8 cellular contexts compared by ENCODE assay signal in genomic region chr3:85342915-85343314, GRCh38.
DNase-seq lines count a peak whose midpoint lies in the region; ATAC-seq, FAIRE-seq and TF ChIP-seq lines count a peak whose summit lies in the region.

No MANE protein-coding gene starts in this region.

- H3K9ac ChIP-seq in SK-N-MC (ENCODE audit: insufficient read length) = no peak overlapping the region

- peak; percentile 73 for ATAC-seq in HG03565 (IDR thresholded peaks at IDR 0.05; ENCODE audit: unreplicated experiment)
- ATAC-seq in GM19035 (IDR thresholded peaks at IDR 0.05; ENCODE audit: unreplicated experiment) = no peak
- ATAC-seq in activated T-cell treated with anti-CD3 and anti-CD28 coated beads, Interleukin-2, amount 50 U/mL, for 4 hours = no peak

- H3K4me3 ChIP-seq in SK-N-MC = no peak overlapping the region
- no peak overlapping the region for H3K4me3 ChIP-seq in prostate gland

- no peak for TF ChIP-seq POLR2A in prostate gland (IDR thresholded peaks at IDR 0.05)

- TF ChIP-seq CTCF in D721Med (IDR thresholded peaks at IDR 0.05; ENCODE audit: insufficient read depth, missing control alignments) (peak; percentile 67), prostate gland (IDR thresholded peaks at IDR 0.05) (no peak)

- H3K9me3 Mint-ChIP-seq in activated T-cell treated with anti-CD3 and anti-CD28 coated beads, Interleukin-2, amount 50 U/mL, for 4 hours = peaks cover under 1% of the 10 kb centered on the region

- no peaks in the 10 kb centered on the region for H3K36me3 Mint-ChIP-seq in activated T-cell treated with anti-CD3 and anti-CD28 coated beads, Interleukin-2, amount 50 U/mL, for 4 hours (ENCODE audit: insufficient read depth)

- no peaks in the 10 kb centered on the region for H3K27me3 ChIP-seq in prostate gland (replicated peaks; ENCODE audit: insufficient read depth)

- no peak for DNase-seq in D721Med (ENCODE audit: insufficient read length, low spot score)
- DNase-seq in SK-N-MC (ENCODE audit: low read depth, low spot score) = peak; percentile 14
- peak; percentile 7 for DNase-seq in kidney tubule cell (ENCODE audit: low spot score)
- DNase-seq in NCI-H2029 treated with DMSO at 0.1 percent for 48 hours (lab: John Stamatoyannopoulos, UW) = no peak
- no peak for DNase-seq in prostate gland (ENCODE audit: low spot score)
- DNase-seq in activated T-cell treated with anti-CD3 and anti-CD28 coated beads, Interleukin-2, amount 50 U/mL, for 4 hours = no peak

- FAIRE-seq in D721Med (lab: Jason Lieb, UNC) = peak; percentile 35

- H3K4me1 ChIP-seq in prostate gland (replicated peaks) = no peaks in the 10 kb centered on the region

- no peak overlapping the region for H3K4me3 Mint-ChIP-seq in activated T-cell treated with anti-CD3 and anti-CD28 coated beads, Interleukin-2, amount 50 U/mL, for 4 hours

- H3K9me3 ChIP-seq in SK-N-MC (ENCODE audit: low read depth, low read length) = no peaks in the 10 kb centered on the region
- no peaks in the 10 kb centered on the region for H3K9me3 ChIP-seq in prostate gland

- H3K27ac ChIP-seq in SK-N-MC = no peak overlapping the region
- H3K27ac ChIP-seq in prostate gland = no peak overlapping the region

- H3K27me3 Mint-ChIP-seq in activated T-cell treated with anti-CD3 and anti-CD28 coated beads, Interleukin-2, amount 50 U/mL, for 4 hours (ENCODE audit: low read depth) = no peaks in the 10 kb centered on the region

- no peaks in the 10 kb centered on the region for H3K36me3 ChIP-seq in SK-N-MC (ENCODE audit: insufficient read depth, low read length)
- H3K36me3 ChIP-seq in prostate gland = no peaks in the 10 kb centered on the region

- H3K4me1 Mint-ChIP-seq in activated T-cell treated with anti-CD3 and anti-CD28 coated beads, Interleukin-2, amount 50 U/mL, for 4 hours (ENCODE audit: low read depth) = no peaks in the 10 kb centered on the region

- intact Hi-C loops in prostate gland (cut with DNase I) = no loop called here

- WGBS in prostate gland = 52% methylated on average over 3 of the region's 3 CpGs

Comparison
In these comparisons a context has a peak if more than half of its experiments do, and no peak if none do; other contexts are left out.
1. DNase-seq: peak in SK-N-MC (single experiment) and kidney tubule cell (single experiment); none in D721Med (single experiment), NCI-H2029 treated with DMSO at 0.1 percent for 48 hours (single experiment), prostate gland (single experiment) and activated T-cell treated with anti-CD3 and anti-CD28 coated beads, Interleukin-2, amount 50 U/mL, for 4 hours (single experiment).